ENCODE assay signal across 8 cellular contexts in genomic region chr17:7886227-7887037, GRCh38. TPM values are rescaled to one million over a fixed set of nuclear protein-coding genes. Genes with fewer than 3 reads are reported as not detected.
A peak's percentile ranks its signal among the peaks of the same experiment; 100 is the strongest.
DNase-seq lines count a peak whose midpoint lies in the region; ATAC-seq and TF ChIP-seq lines count a peak whose summit lies in the region.

No MANE protein-coding gene starts in this region.

- peaks cover 10% of the 10 kb centered on the region for H3K4me1 Mint-ChIP-seq in activated naive CD8-positive, alpha-beta T cell treated with anti-CD3 and anti-CD28 coated beads, Interleukin-2, amount 10 ng/mL, durations not matched to agents 7 days and 5 days

- no peak overlapping the region for H3K27ac Mint-ChIP-seq in activated naive CD8-positive, alpha-beta T cell treated with anti-CD3 and anti-CD28 coated beads, Interleukin-2, amount 10 ng/mL, durations not matched to agents 7 days and 5 days

- H3K4me3 ChIP-seq in AG04449 (ENCODE audit: low read depth, low read length) (peak overlapping the region; percentile 85), H7 (ENCODE audit: insufficient read depth, low read depth, low read length) (peak overlapping the region; percentile 72), iPS-11a (ENCODE audit: low read depth, low read length) (peak overlapping the region; percentile 14)

- no peaks in the 10 kb centered on the region for H3K9me3 Mint-ChIP-seq in activated naive CD8-positive, alpha-beta T cell treated with anti-CD3 and anti-CD28 coated beads, Interleukin-2, amount 10 ng/mL, durations not matched to agents 7 days and 5 days

- H3K27me3 Mint-ChIP-seq in activated naive CD8-positive, alpha-beta T cell treated with anti-CD3 and anti-CD28 coated beads, Interleukin-2, amount 10 ng/mL, durations not matched to agents 7 days and 5 days: no peaks in the 10 kb centered on the region

- no peak for DNase-seq in AG04449 (ENCODE audit: low read depth, low spot score)
- DNase-seq in H7: peak; percentile 86
- DNase-seq in SHP77 (lab: John Stamatoyannopoulos, UW): peak; percentile 33 to 64
- peak; percentile 72 for DNase-seq in activated naive CD8-positive, alpha-beta T cell treated with anti-CD3 and anti-CD28 coated beads, Interleukin-2, amount 10 ng/mL, durations not matched to agents 7 days and 5 days
- peak; percentile 19 to 47 (median 33) for DNase-seq in stimulated activated CD4-positive, alpha-beta T cell treated with anti-CD3 and anti-CD28 coated beads, Interleukin-12 subunit alpha, Interleukin-12 subunit beta, amount 100 ng/mL, for 48 hours (ENCODE audit: low read depth in 2 of 3, low spot score in 1 of 3)
- no peak for DNase-seq in NCI-H128 (lab: John Stamatoyannopoulos, UW; ENCODE audit: unreplicated experiment)

- peaks cover 17% of the 10 kb centered on the region for H3K27me3 ChIP-seq in H7 (ENCODE audit: control insufficient read depth, insufficient read depth, low read length)

- TF ChIP-seq CTCF in AG04449 (IDR thresholded peaks at IDR 0.05; ENCODE audit: insufficient read depth, low read length, missing control alignments): no peak

- CTCF ChIA-PET in AG04449 (lab: Yijun Ruan, JAX): interaction anchor here (1.0 to 1.4 kb wide), 5 partner anchors 11 to 97 kb away, joined by 3 to 5 read pairs (median 3); no protein-coding TSS in a partner anchor

- H3K36me3 ChIP-seq in H7 (replicated peaks; ENCODE audit: control insufficient read depth, insufficient read depth, low read length): no peaks in the 10 kb centered on the region

- H3K4me3 Mint-ChIP-seq in activated naive CD8-positive, alpha-beta T cell treated with anti-CD3 and anti-CD28 coated beads, Interleukin-2, amount 10 ng/mL, durations not matched to agents 7 days and 5 days: no peak overlapping the region

- ATAC-seq in activated naive CD8-positive, alpha-beta T cell treated with anti-CD3 and anti-CD28 coated beads, Interleukin-2, amount 10 ng/mL, durations not matched to agents 7 days and 5 days (ENCODE audit: low read depth): peak; percentile 8
- ATAC-seq in GM21423 (IDR thresholded peaks at IDR 0.05; ENCODE audit: unreplicated experiment): no peak

- POLR2A ChIA-PET in AG04449 (lab: Yijun Ruan, JAX): interaction anchor here (1.4 to 1.5 kb wide), 2 partner anchors 29 kb away, joined by 5 to 7 read pairs; partner anchors contain the start of genes NAA38 and RNF227
- POLR2A ChIA-PET in activated naive CD8-positive, alpha-beta T cell treated with anti-CD3 and anti-CD28 coated beads, Interleukin-2, amount 10 ng/mL, durations not matched to agents 7 days and 5 days (lab: Charles Lee): interaction anchor here (0.7 to 2.2 kb wide), 9 partner anchors 16 to 336 kb away, joined by 4 to 15 read pairs (median 6); partner anchors contain the start of genes CNTROB, CYB5D1, NAA38 and TP53

- peaks cover 9% of the 10 kb centered on the region for H3K36me3 Mint-ChIP-seq in activated naive CD8-positive, alpha-beta T cell treated with anti-CD3 and anti-CD28 coated beads, Interleukin-2, amount 10 ng/mL, durations not matched to agents 7 days and 5 days

RNA-seq across cellular contexts. Expression of gene CHD3, which starts 2.2 kb away (rescaled TPM):
- total RNA-seq in H7 (2014; rRNA removed; shearing (Covaris generic)): 30.1 TPM in 2 replicates
- total RNA-seq in activated naive CD8-positive, alpha-beta T cell treated with anti-CD3 and anti-CD28 coated beads, Interleukin-2, amount 10 ng/mL, durations not matched to agents 7 days and 5 days: 100 to 1,000 TPM; 194 to 199 TPM

RNA-seq across cellular contexts. Expression of gene CYB5D1, which starts 28.6 kb away (rescaled TPM):
- 10.2 and 10.3 TPM in 2 replicates for total RNA-seq in H7 (2014; rRNA removed; shearing (Covaris generic))
- total RNA-seq in activated naive CD8-positive, alpha-beta T cell treated with anti-CD3 and anti-CD28 coated beads, Interleukin-2, amount 10 ng/mL, durations not matched to agents 7 days and 5 days: 1 to 10 TPM; 7.3 to 7.9 TPM

RNA-seq across cellular contexts. Expression of gene NAA38, which starts 29.1 kb away (rescaled TPM):
- total RNA-seq in H7 (2014; rRNA removed; shearing (Covaris generic)): 59.0 and 81.9 TPM in 2 replicates
- total RNA-seq in activated naive CD8-positive, alpha-beta T cell treated with anti-CD3 and anti-CD28 coated beads, Interleukin-2, amount 10 ng/mL, durations not matched to agents 7 days and 5 days: 10 to 100 TPM; 62.1 to 71.7 TPM

RNA-seq across cellular contexts. Expression of gene RNF227, which starts 29.7 kb away (rescaled TPM):
- 0.17 and 2.0 TPM in 2 replicates for total RNA-seq in H7 (2014; rRNA removed; shearing (Covaris generic))
- 1 to 10 TPM; 4.5 to 5.5 TPM for total RNA-seq in activated naive CD8-positive, alpha-beta T cell treated with anti-CD3 and anti-CD28 coated beads, Interleukin-2, amount 10 ng/mL, durations not matched to agents 7 days and 5 days

RNA-seq across cellular contexts. Expression of gene TMEM88, which starts 31.6 kb away (rescaled TPM):
- 7.2 and 27.0 TPM in 2 replicates for total RNA-seq in H7 (2014; rRNA removed; shearing (Covaris generic))
- 1 to 10 TPM; 2.9 to 3.7 TPM for total RNA-seq in activated naive CD8-positive, alpha-beta T cell treated with anti-CD3 and anti-CD28 coated beads, Interleukin-2, amount 10 ng/mL, durations not matched to agents 7 days and 5 days

Comparison
In these comparisons a context has a peak if more than half of its experiments do, and no peak if none do; other contexts are left out.
1. DNase-seq: peak in H7 (single experiment), SHP77 (2 of 2), activated naive CD8-positive, alpha-beta T cell treated with anti-CD3 and anti-CD28 coated beads, Interleukin-2, amount 10 ng/mL, durations not matched to agents 7 days and 5 days (single experiment) and stimulated activated CD4-positive, alpha-beta T cell treated with anti-CD3 and anti-CD28 coated beads, Interleukin-12 subunit alpha, Interleukin-12 subunit beta, amount 100 ng/mL, for 48 hours (3 of 3); none in AG04449 (single experiment) and NCI-H128 (single experiment).
2. H3K4me3 ChIP-seq: peak in every context shown above with its lines; median percentile 85 in AG04449; 72 in H7; 14 in iPS-11a.